ENCODE assay signal across 1 cellular context in the genomic region with DNA sequence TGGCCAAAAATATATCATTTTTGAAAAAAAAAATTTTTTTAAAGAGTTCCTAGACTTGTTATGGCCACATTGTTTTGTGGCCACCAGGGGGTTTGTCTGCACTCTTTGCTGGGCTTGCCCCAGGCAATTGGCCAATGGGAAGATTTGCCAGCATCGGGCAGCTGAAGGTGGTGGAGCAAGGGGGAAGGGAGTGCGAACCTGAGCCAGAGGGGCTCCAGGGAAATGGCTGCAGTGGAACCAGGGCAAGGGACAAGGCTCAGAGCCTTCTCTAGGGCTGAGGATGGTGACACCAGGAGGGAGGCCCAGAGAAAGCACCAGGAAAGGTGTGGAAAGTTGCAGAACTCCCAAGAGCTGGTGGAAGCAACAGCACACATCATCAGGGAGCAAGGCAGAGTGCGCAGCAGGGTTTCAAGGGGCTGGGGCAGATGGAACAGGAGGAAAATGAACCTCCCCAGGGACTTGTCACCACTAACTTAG.
TF ChIP-seq lines count a peak whose summit lies in the region.

No MANE protein-coding gene starts in this region.

TF ChIP-seq in HepG2, 621 proteins besides CTCF, POLR2A, EP300 and RAD21 (continued from another document and continues in another):
- TF ChIP-seq ETV5 (CRISPR knock-in tag; IDR thresholded peaks at IDR 0.05; ENCODE audit: borderline replicate concordance) (peak; percentile 33; the same call in 1 of the 2 replicates), ZNF713 (CRISPR knock-in tag; IDR thresholded peaks at IDR 0.05) (no peak), PHB2 (IDR thresholded peaks at IDR 0.05; ENCODE audit: partially characterized antibody) (no peak), RBM22 (optimal IDR thresholded peaks at IDR 0.05; ENCODE audit: low read length) (no peak), ZNF816 (CRISPR knock-in tag; IDR thresholded peaks at IDR 0.05; ENCODE audit: borderline replicate concordance) (no peak), YEATS2 (CRISPR knock-in tag; IDR thresholded peaks at IDR 0.05; ENCODE audit: borderline replicate concordance) (peak; percentile 48; the same call in 1 of the 2 replicates), ZNF550 (CRISPR knock-in tag; IDR thresholded peaks at IDR 0.05; ENCODE audit: borderline replicate concordance) (no peak), THAP11 (CRISPR knock-in tag; IDR thresholded peaks at IDR 0.05) (no peak), NFYC (CRISPR knock-in tag; IDR thresholded peaks at IDR 0.05) (peak; percentile 63), SP4 (CRISPR knock-in tag; IDR thresholded peaks at IDR 0.05) (0 out of 2 replicates have a peak, but pooled peaks have one; percentile 15), SP1 (IDR thresholded peaks at IDR 0.05) (no peak), SP1 (CRISPR knock-in tag; IDR thresholded peaks at IDR 0.05) (no peak), KLF6 (CRISPR knock-in tag; IDR thresholded peaks at IDR 0.05) (0 out of 2 replicates have a peak, but pooled peaks have one; percentile 20), PPARG (CRISPR knock-in tag; conservative IDR thresholded peaks at IDR 0.05) (0 out of 2 replicates have a peak, but pooled peaks have one; percentile 24), MTA1 (CRISPR knock-in tag; IDR thresholded peaks at IDR 0.05; ENCODE audit: borderline replicate concordance) (0 out of 2 replicates have a peak, but pooled peaks have one; percentile 21), ONECUT2 (CRISPR knock-in tag; IDR thresholded peaks at IDR 0.05) (no peak), KAT7 (CRISPR knock-in tag; IDR thresholded peaks at IDR 0.05; ENCODE audit: borderline replicate concordance) (no peak), ZNF792 (CRISPR knock-in tag; IDR thresholded peaks at IDR 0.05) (0 out of 2 replicates have a peak, but pooled peaks have one; percentile 28), CREM (IDR thresholded peaks at IDR 0.05) (no peak), CREM (CRISPR knock-in tag; IDR thresholded peaks at IDR 0.05) (no peak), SOX5 (CRISPR knock-in tag; IDR thresholded peaks at IDR 0.05; ENCODE audit: borderline replicate concordance) (0 out of 2 replicates have a peak, but pooled peaks have one; percentile 13), ATM (IDR thresholded peaks at IDR 0.05; ENCODE audit: borderline replicate concordance) (no peak), BCL6 (CRISPR knock-in tag; IDR thresholded peaks at IDR 0.05) (no peak), CBX5 (CRISPR knock-in tag; IDR thresholded peaks at IDR 0.05; ENCODE audit: borderline replicate concordance) (peak; percentile 85; the same call in 1 of the 2 replicates), ZNF260 (CRISPR knock-in tag; IDR thresholded peaks at IDR 0.05; ENCODE audit: borderline replicate concordance, low read depth) (no peak), SALL2 (CRISPR knock-in tag; IDR thresholded peaks at IDR 0.05) (no peak), TEAD2 (CRISPR knock-in tag; IDR thresholded peaks at IDR 0.05) (no peak), TAF15 (IDR thresholded peaks at IDR 0.05; ENCODE audit: low read depth, low read length, poor library complexity, severe bottlenecking) (no peak), SMAD3 (CRISPR knock-in tag; IDR thresholded peaks at IDR 0.05) (no peak), TCF7 (IDR thresholded peaks at IDR 0.05; ENCODE audit: low read depth) (no peak), ISX (CRISPR knock-in tag; conservative IDR thresholded peaks at IDR 0.05) (no peak), ZNF7 (CRISPR knock-in tag; IDR thresholded peaks at IDR 0.05) (no peak), ZFP90 (CRISPR knock-in tag; IDR thresholded peaks at IDR 0.05; ENCODE audit: borderline replicate concordance) (no peak), ZBTB8A (CRISPR knock-in tag; IDR thresholded peaks at IDR 0.05; ENCODE audit: borderline replicate concordance, low read depth) (no peak), SMYD3 (CRISPR knock-in tag; IDR thresholded peaks at IDR 0.05) (no peak), MYC (CRISPR knock-in tag; IDR thresholded peaks at IDR 0.05; ENCODE audit: borderline replicate concordance) (peak; percentile 24; the same call in 1 of the 2 replicates), NBN (conservative IDR thresholded peaks at IDR 0.05) (no peak), GATA4 (IDR thresholded peaks at IDR 0.05; ENCODE audit: borderline replicate concordance, low read depth) (no peak), MXI1 (IDR thresholded peaks at IDR 0.05; ENCODE audit: borderline replicate concordance, low read depth, low read length) (0 out of 3 replicates have a peak, but pooled peaks have one; percentile 19), ZNF644 (CRISPR knock-in tag; IDR thresholded peaks at IDR 0.05; ENCODE audit: low read depth) (peak; percentile 56; the same call in 1 of the 2 replicates), HNRNPH1 (optimal IDR thresholded peaks at IDR 0.05; ENCODE audit: low read depth, low read length) (no peak), HNF4A (CRISPR knock-in tag; IDR thresholded peaks at IDR 0.05) (0 out of 2 replicates have a peak, but pooled peaks have one; percentile 23), FOXA3 (CRISPR knock-in tag; IDR thresholded peaks at IDR 0.05) (0 out of 2 replicates have a peak, but pooled peaks have one; percentile 12)
- TF ChIP-seq, protein P1, sequence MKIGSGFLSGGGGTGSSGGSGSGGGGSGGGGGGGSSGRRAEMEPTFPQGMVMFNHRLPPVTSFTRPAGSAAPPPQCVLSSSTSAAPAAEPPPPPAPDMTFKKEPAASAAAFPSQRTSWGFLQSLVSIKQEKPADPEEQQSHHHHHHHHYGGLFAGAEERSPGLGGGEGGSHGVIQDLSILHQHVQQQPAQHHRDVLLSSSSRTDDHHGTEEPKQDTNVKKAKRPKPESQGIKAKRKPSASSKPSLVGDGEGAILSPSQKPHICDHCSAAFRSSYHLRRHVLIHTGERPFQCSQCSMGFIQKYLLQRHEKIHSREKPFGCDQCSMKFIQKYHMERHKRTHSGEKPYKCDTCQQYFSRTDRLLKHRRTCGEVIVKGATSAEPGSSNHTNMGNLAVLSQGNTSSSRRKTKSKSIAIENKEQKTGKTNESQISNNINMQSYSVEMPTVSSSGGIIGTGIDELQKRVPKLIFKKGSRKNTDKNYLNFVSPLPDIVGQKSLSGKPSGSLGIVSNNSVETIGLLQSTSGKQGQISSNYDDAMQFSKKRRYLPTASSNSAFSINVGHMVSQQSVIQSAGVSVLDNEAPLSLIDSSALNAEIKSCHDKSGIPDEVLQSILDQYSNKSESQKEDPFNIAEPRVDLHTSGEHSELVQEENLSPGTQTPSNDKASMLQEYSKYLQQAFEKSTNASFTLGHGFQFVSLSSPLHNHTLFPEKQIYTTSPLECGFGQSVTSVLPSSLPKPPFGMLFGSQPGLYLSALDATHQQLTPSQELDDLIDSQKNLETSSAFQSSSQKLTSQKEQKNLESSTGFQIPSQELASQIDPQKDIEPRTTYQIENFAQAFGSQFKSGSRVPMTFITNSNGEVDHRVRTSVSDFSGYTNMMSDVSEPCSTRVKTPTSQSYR (CRISPR knock-in tag; IDR thresholded peaks at IDR 0.05; ENCODE audit: borderline replicate concordance) = peak; percentile 53; the same call in 1 of the 2 replicates
- TF ChIP-seq, protein P2, sequence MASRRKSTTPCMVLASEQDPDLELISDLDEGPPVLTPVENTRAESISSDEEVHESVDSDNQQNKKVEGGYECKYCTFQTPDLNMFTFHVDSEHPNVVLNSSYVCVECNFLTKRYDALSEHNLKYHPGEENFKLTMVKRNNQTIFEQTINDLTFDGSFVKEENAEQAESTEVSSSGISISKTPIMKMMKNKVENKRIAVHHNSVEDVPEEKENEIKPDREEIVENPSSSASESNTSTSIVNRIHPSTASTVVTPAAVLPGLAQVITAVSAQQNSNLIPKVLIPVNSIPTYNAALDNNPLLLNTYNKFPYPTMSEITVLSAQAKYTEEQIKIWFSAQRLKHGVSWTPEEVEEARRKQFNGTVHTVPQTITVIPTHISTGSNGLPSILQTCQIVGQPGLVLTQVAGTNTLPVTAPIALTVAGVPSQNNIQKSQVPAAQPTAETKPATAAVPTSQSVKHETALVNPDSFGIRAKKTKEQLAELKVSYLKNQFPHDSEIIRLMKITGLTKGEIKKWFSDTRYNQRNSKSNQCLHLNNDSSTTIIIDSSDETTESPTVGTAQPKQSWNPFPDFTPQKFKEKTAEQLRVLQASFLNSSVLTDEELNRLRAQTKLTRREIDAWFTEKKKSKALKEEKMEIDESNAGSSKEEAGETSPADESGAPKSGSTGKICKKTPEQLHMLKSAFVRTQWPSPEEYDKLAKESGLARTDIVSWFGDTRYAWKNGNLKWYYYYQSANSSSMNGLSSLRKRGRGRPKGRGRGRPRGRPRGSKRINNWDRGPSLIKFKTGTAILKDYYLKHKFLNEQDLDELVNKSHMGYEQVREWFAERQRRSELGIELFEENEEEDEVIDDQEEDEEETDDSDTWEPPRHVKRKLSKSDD (CRISPR knock-in tag; IDR thresholded peaks at IDR 0.05; ENCODE audit: low read depth) = no peak
- TF ChIP-seq, protein P3, sequence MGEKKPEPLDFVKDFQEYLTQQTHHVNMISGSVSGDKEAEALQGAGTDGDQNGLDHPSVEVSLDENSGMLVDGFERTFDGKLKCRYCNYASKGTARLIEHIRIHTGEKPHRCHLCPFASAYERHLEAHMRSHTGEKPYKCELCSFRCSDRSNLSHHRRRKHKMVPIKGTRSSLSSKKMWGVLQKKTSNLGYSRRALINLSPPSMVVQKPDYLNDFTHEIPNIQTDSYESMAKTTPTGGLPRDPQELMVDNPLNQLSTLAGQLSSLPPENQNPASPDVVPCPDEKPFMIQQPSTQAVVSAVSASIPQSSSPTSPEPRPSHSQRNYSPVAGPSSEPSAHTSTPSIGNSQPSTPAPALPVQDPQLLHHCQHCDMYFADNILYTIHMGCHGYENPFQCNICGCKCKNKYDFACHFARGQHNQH (CRISPR knock-in tag; IDR thresholded peaks at IDR 0.05) = 0 out of 2 replicates have a peak, but pooled peaks have one; percentile 20
- TF ChIP-seq, protein P4, sequence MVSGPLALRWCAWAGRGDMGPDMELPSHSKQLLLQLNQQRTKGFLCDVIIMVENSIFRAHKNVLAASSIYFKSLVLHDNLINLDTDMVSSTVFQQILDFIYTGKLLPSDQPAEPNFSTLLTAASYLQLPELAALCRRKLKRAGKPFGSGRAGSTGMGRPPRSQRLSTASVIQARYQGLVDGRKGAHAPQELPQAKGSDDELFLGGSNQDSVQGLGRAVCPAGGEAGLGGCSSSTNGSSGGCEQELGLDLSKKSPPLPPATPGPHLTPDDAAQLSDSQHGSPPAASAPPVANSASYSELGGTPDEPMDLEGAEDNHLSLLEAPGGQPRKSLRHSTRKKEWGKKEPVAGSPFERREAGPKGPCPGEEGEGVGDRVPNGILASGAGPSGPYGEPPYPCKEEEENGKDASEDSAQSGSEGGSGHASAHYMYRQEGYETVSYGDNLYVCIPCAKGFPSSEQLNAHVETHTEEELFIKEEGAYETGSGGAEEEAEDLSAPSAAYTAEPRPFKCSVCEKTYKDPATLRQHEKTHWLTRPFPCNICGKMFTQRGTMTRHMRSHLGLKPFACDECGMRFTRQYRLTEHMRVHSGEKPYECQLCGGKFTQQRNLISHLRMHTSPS (CRISPR knock-in tag; IDR thresholded peaks at IDR 0.05; ENCODE audit: low read depth) = no peak
- TF ChIP-seq, protein P5, sequence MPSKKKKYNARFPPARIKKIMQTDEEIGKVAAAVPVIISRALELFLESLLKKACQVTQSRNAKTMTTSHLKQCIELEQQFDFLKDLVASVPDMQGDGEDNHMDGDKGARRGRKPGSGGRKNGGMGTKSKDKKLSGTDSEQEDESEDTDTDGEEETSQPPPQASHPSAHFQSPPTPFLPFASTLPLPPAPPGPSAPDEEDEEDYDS (CRISPR knock-in tag; IDR thresholded peaks at IDR 0.05) = no peak
- TF ChIP-seq, protein P6, sequence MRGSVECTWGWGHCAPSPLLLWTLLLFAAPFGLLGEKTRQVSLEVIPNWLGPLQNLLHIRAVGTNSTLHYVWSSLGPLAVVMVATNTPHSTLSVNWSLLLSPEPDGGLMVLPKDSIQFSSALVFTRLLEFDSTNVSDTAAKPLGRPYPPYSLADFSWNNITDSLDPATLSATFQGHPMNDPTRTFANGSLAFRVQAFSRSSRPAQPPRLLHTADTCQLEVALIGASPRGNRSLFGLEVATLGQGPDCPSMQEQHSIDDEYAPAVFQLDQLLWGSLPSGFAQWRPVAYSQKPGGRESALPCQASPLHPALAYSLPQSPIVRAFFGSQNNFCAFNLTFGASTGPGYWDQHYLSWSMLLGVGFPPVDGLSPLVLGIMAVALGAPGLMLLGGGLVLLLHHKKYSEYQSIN (CRISPR knock-in tag; IDR thresholded peaks at IDR 0.05; ENCODE audit: borderline replicate concordance) = no peak
- TF ChIP-seq, protein P7, sequence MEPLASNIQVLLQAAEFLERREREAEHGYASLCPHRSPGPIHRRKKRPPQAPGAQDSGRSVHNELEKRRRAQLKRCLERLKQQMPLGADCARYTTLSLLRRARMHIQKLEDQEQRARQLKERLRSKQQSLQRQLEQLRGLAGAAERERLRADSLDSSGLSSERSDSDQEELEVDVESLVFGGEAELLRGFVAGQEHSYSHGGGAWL (CRISPR knock-in tag; IDR thresholded peaks at IDR 0.05) = no peak
- TF ChIP-seq, protein P8, sequence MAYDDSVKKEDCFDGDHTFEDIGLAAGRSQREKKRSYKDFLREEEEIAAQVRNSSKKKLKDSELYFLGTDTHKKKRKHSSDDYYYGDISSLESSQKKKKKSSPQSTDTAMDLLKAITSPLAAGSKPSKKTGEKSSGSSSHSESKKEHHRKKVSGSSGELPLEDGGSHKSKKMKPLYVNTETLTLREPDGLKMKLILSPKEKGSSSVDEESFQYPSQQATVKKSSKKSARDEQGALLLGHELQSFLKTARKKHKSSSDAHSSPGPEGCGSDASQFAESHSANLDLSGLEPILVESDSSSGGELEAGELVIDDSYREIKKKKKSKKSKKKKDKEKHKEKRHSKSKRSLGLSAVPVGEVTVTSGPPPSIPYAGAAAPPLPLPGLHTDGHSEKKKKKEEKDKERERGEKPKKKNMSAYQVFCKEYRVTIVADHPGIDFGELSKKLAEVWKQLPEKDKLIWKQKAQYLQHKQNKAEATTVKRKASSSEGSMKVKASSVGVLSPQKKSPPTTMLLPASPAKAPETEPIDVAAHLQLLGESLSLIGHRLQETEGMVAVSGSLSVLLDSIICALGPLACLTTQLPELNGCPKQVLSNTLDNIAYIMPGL (CRISPR knock-in tag; IDR thresholded peaks at IDR 0.05; ENCODE audit: borderline replicate concordance in 1 of 2, low read depth in 1 of 2) = peak; percentile 47 to 66; a peak in 1 of 4 replicates
- TF ChIP-seq, protein P9, sequence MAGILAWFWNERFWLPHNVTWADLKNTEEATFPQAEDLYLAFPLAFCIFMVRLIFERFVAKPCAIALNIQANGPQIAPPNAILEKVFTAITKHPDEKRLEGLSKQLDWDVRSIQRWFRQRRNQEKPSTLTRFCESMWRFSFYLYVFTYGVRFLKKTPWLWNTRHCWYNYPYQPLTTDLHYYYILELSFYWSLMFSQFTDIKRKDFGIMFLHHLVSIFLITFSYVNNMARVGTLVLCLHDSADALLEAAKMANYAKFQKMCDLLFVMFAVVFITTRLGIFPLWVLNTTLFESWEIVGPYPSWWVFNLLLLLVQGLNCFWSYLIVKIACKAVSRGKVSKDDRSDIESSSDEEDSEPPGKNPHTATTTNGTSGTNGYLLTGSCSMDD (CRISPR knock-in tag; IDR thresholded peaks at IDR 0.05) = 0 out of 2 replicates have a peak, but pooled peaks have one; percentile 18
- TF ChIP-seq, protein P10, sequence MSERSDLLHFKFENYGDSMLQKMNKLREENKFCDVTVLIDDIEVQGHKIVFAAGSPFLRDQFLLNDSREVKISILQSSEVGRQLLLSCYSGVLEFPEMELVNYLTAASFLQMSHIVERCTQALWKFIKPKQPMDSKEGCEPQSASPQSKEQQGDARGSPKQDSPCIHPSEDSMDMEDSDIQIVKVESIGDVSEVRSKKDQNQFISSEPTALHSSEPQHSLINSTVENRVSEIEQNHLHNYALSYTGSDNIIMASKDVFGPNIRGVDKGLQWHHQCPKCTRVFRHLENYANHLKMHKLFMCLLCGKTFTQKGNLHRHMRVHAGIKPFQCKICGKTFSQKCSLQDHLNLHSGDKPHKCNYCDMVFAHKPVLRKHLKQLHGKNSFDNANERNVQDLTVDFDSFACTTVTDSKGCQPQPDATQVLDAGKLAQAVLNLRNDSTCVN (CRISPR knock-in tag; IDR thresholded peaks at IDR 0.05; ENCODE audit: borderline replicate concordance) = 0 out of 2 replicates have a peak, but pooled peaks have one; percentile 50
